29 cellular contexts compared by ENCODE assay signal in genomic region chr3:4376499-4376898, GRCh38.
DNase-seq lines count a peak whose midpoint lies in the region; ATAC-seq and TF ChIP-seq lines count a peak whose summit lies in the region.
"Had no signal": no experiment of that assay in that cellular context is flagged by ENCODE, and none has a peak within 500 bp of the region (broad histone marks: within the 10 kb centered on the region; RNA-seq: fewer than 3 reads in every experiment).

No MANE protein-coding gene starts in this region.

- no peak overlapping the region for H3K4me3 Mint-ChIP-seq in activated CD4-positive, alpha-beta T cell treated with anti-CD3 and anti-CD28 coated beads for 36 hours
- no peak overlapping the region for H3K4me3 Mint-ChIP-seq in stimulated activated effector memory CD8-positive, alpha-beta T cell treated with anti-CD3 and anti-CD28 coated beads, Interleukin-12 subunit alpha, Interleukin-12 subunit beta, amount 100 ng/mL, for 72 hours
- H3K4me3 Mint-ChIP-seq: activated CD8-positive, alpha-beta T cell treated with anti-CD3 and anti-CD28 coated beads, Interleukin-2, amount 10 ng/mL, durations not matched to agents 7 days and 5 days; activated naive CD8-positive, alpha-beta T cell; CD4-positive, alpha-beta T cell; GM23338; nephron progenitor cell had no signal

- no peaks in the 10 kb centered on the region for H3F3A ChIP-seq in PC-3 (ENCODE audit: low read length, unreplicated experiment)

- H3K27me3 ChIP-seq in PC-3 (ENCODE audit: low read length) (no peaks in the 10 kb centered on the region), esophagus muscularis mucosa (no peaks in the 10 kb centered on the region)
- H3K27me3 ChIP-seq: heart left ventricle had no signal

- no peaks in the 10 kb centered on the region for H4K20me1 ChIP-seq in PC-3 (ENCODE audit: low read length)

- H3K9me2 ChIP-seq in PC-3 (replicated peaks; ENCODE audit: low read length): no peaks in the 10 kb centered on the region

- no peak overlapping the region for H3K4me2 ChIP-seq in PC-3 (ENCODE audit: low read length)
- H3K4me2 ChIP-seq: GM23338 had no signal

- no peak overlapping the region for H2AFZ ChIP-seq in PC-3 (ENCODE audit: low read length)
- H2AFZ ChIP-seq: GM23338, parathyroid adenoma had no signal

- no peak overlapping the region for H3K27ac Mint-ChIP-seq in activated CD4-positive, alpha-beta T cell treated with anti-CD3 and anti-CD28 coated beads for 36 hours
- H3K27ac Mint-ChIP-seq in stimulated activated effector memory CD8-positive, alpha-beta T cell treated with anti-CD3 and anti-CD28 coated beads, Interleukin-12 subunit alpha, Interleukin-12 subunit beta, amount 100 ng/mL, for 72 hours: no peak overlapping the region
- H3K27ac Mint-ChIP-seq: activated CD8-positive, alpha-beta T cell treated with anti-CD3 and anti-CD28 coated beads, Interleukin-2, amount 10 ng/mL, durations not matched to agents 7 days and 5 days; activated naive CD8-positive, alpha-beta T cell; CD4-positive, alpha-beta T cell; GM23338 had no signal

- H3K36me3 ChIP-seq in PC-3 (ENCODE audit: low read depth, low read length): peaks cover 16% of the 10 kb centered on the region
- peaks cover 0 to 24% (median 12%) of the 10 kb centered on the region in 4 donors for H3K36me3 ChIP-seq in esophagus muscularis mucosa

- H3K36me3 Mint-ChIP-seq in activated CD4-positive, alpha-beta T cell treated with anti-CD3 and anti-CD28 coated beads for 36 hours (ENCODE audit: low read depth): peaks cover 59% of the 10 kb centered on the region
- H3K36me3 Mint-ChIP-seq in stimulated activated effector memory CD8-positive, alpha-beta T cell treated with anti-CD3 and anti-CD28 coated beads, Interleukin-12 subunit alpha, Interleukin-12 subunit beta, amount 100 ng/mL, for 72 hours: no peaks in the 10 kb centered on the region

- CTCF ChIA-PET in activated CD4-positive, alpha-beta T cell treated with anti-CD3 and anti-CD28 coated beads for 36 hours (lab: Charles Lee): interaction anchor here (0.6 to 0.7 kb wide), 2 partner anchors 257 to 1581 kb away, joined by 3 read pairs; no protein-coding TSS in a partner anchor
- CTCF ChIA-PET in PC-3 (lab: Charles Lee): interaction anchor here (0.7 kb wide), 1 partner anchor 24 kb away, joined by 3 read pairs; no protein-coding TSS in a partner anchor

- H3K4me1 ChIP-seq in PC-3 (ENCODE audit: insufficient read depth, low read length): no peaks in the 10 kb centered on the region
- H3K4me1 ChIP-seq in esophagus muscularis mucosa: no peaks in the 10 kb centered on the region
- H3K4me1 ChIP-seq: heart left ventricle, parathyroid adenoma had no signal

- POLR2A ChIA-PET in activated CD4-positive, alpha-beta T cell treated with anti-CD3 and anti-CD28 coated beads for 36 hours (lab: Charles Lee): no interaction called here
- POLR2A ChIA-PET in PC-3 (lab: Charles Lee; ENCODE audit: unreplicated experiment): no interaction called here

- DNase-seq in activated CD4-positive, alpha-beta T cell treated with anti-CD3 and anti-CD28 coated beads for 36 hours: no peak
- no peak for DNase-seq in activated CD4-positive, alpha-beta T cell treated with anti-CD3 and anti-CD28 coated beads, Interleukin-2, amount 50 U/mL, for 4 hours
- peak; percentile 12 for DNase-seq in PC-3
- peak; percentile 55 for DNase-seq in esophagus muscularis mucosa (ENCODE audit: extremely low spot score)
- DNase-seq in stimulated activated effector memory CD8-positive, alpha-beta T cell treated with anti-CD3 and anti-CD28 coated beads, Interleukin-12 subunit alpha, Interleukin-12 subunit beta, amount 100 ng/mL, for 72 hours (ENCODE audit: low spot score in 2 of 2): no peak
- DNase-seq in NCI-H524 treated with DMSO at 0.1 percent for 48 hours (lab: John Stamatoyannopoulos, UW): no peak
- DNase-seq: activated CD4-positive, alpha-beta T cell treated with anti-CD3 and anti-CD28 coated beads for 1 hour; activated CD8-positive, alpha-beta T cell treated with anti-CD3 and anti-CD28 coated beads, Interleukin-2, amount 10 ng/mL, durations not matched to agents 7 days and 5 days; activated effector memory CD4-positive, alpha-beta T cell treated with Interleukin-2 at 50 U/mL for 16 hours; AML-193; CD4-positive, alpha-beta T cell; dermis blood vessel endothelial cell; foreskin fibroblast; heart left ventricle; NCI-H1417 treated with DMSO at 0.1 percent for 48 hours; NCI-H2081; NCI-H345; NCI-H774; nephron progenitor cell; right cardiac atrium; stimulated activated CD4-positive, alpha-beta T cell treated with anti-CD3 and anti-CD28 coated beads, Interleukin-2, amount 100 ng/mL, for 48 hours had no signal

- no TSS peak for BruUV-seq in PC-3 (replicated peaks; lab: Mats Ljungman, UMichigan)

- 93% methylated on average over 2 of the region's 2 CpGs for WGBS in esophagus muscularis mucosa

- intact Hi-C loops in activated CD4-positive, alpha-beta T cell treated with anti-CD3 and anti-CD28 coated beads for 36 hours (cut with DNase I, micrococcal nuclease): no loop called here
- intact Hi-C loops in PC-3 (cut with micrococcal nuclease) (no loop called here), esophagus muscularis mucosa (cut with DNase I) (no loop called here)

- peak; percentile 44 for ATAC-seq in activated CD4-positive, alpha-beta T cell treated with anti-CD3 and anti-CD28 coated beads for 36 hours
- peak; percentile 37; the same call in 1 of the 2 replicates for ATAC-seq in PC-3
- ATAC-seq in stimulated activated effector memory CD8-positive, alpha-beta T cell treated with anti-CD3 and anti-CD28 coated beads, Interleukin-12 subunit alpha, Interleukin-12 subunit beta, amount 100 ng/mL, for 72 hours: peak; percentile 37
- ATAC-seq in HG03565 (IDR thresholded peaks at IDR 0.05; ENCODE audit: unreplicated experiment): no peak
- ATAC-seq in HG03095 (IDR thresholded peaks at IDR 0.05; ENCODE audit: unreplicated experiment): no peak
- ATAC-seq: activated CD8-positive, alpha-beta T cell treated with anti-CD3 and anti-CD28 coated beads, Interleukin-2, amount 10 ng/mL, durations not matched to agents 7 days and 5 days; GM12878; GM23338; heart left ventricle; K562; right cardiac atrium had no signal

- H3K9me3 Mint-ChIP-seq in activated CD4-positive, alpha-beta T cell treated with anti-CD3 and anti-CD28 coated beads for 36 hours (ENCODE audit: low read depth): peaks cover 11% of the 10 kb centered on the region
- H3K9me3 Mint-ChIP-seq in stimulated activated effector memory CD8-positive, alpha-beta T cell treated with anti-CD3 and anti-CD28 coated beads, Interleukin-12 subunit alpha, Interleukin-12 subunit beta, amount 100 ng/mL, for 72 hours: peaks cover 4% of the 10 kb centered on the region

- no peak overlapping the region for H3K27ac ChIP-seq in PC-3 (ENCODE audit: low read length)
- H3K27ac ChIP-seq in esophagus muscularis mucosa (replicated peaks in 1 of 4): no peak overlapping the region
- H3K27ac ChIP-seq: 22Rv1, heart left ventricle, parathyroid adenoma had no signal

- H3K27me3 Mint-ChIP-seq in activated CD4-positive, alpha-beta T cell treated with anti-CD3 and anti-CD28 coated beads for 36 hours: no peaks in the 10 kb centered on the region
- H3K27me3 Mint-ChIP-seq: activated naive CD8-positive, alpha-beta T cell; CD4-positive, alpha-beta T cell had no signal

- H3K9me3 ChIP-seq in PC-3 (ENCODE audit: low read length) (peaks cover 15% of the 10 kb centered on the region; the same call in 1 of the 2 replicates), esophagus muscularis mucosa (peaks cover 0 to 11% (median 9%) of the 10 kb centered on the region in 4 donors)

- TF ChIP-seq CTCF in PC-3 (conservative IDR thresholded peaks at IDR 0.05; ENCODE audit: low read depth, low read length) (no peak), esophagus muscularis mucosa (IDR thresholded peaks at IDR 0.05) (no peak)

- no peak overlapping the region for H3K9ac ChIP-seq in PC-3 (ENCODE audit: low read length)
- H3K9ac ChIP-seq: parathyroid adenoma had no signal

- TF ChIP-seq EP300 in esophagus muscularis mucosa (IDR thresholded peaks at IDR 0.05): no peak

- no peak for TF ChIP-seq POLR2A in esophagus muscularis mucosa (IDR thresholded peaks at IDR 0.05; ENCODE audit: low read depth)

- H3K4me1 Mint-ChIP-seq in activated CD4-positive, alpha-beta T cell treated with anti-CD3 and anti-CD28 coated beads for 36 hours: no peaks in the 10 kb centered on the region
- H3K4me1 Mint-ChIP-seq in stimulated activated effector memory CD8-positive, alpha-beta T cell treated with anti-CD3 and anti-CD28 coated beads, Interleukin-12 subunit alpha, Interleukin-12 subunit beta, amount 100 ng/mL, for 72 hours: no peaks in the 10 kb centered on the region
- H3K4me1 Mint-ChIP-seq: nephron progenitor cell had no signal

- H3K4me3 ChIP-seq in PC-3 (ENCODE audit: low read length) (no peak overlapping the region), esophagus muscularis mucosa (no peak overlapping the region)
- H3K4me3 ChIP-seq: GM12878, GM23338, heart left ventricle, K562 had no signal

- H3K79me2 ChIP-seq in PC-3 (ENCODE audit: low read length): no peaks in the 10 kb centered on the region

Comparison
In these comparisons a context has a peak if more than half of its experiments do, and no peak if none do; other contexts are left out.
1. ATAC-seq: peak in activated CD4-positive, alpha-beta T cell treated with anti-CD3 and anti-CD28 coated beads for 36 hours (single experiment), PC-3 (single experiment) and stimulated activated effector memory CD8-positive, alpha-beta T cell treated with anti-CD3 and anti-CD28 coated beads, Interleukin-12 subunit alpha, Interleukin-12 subunit beta, amount 100 ng/mL, for 72 hours (single experiment); none in HG03565 (single experiment) and HG03095 (single experiment).
2. DNase-seq: peak in PC-3 (single experiment) and esophagus muscularis mucosa (single experiment); none in activated CD4-positive, alpha-beta T cell treated with anti-CD3 and anti-CD28 coated beads for 36 hours (single experiment), activated CD4-positive, alpha-beta T cell treated with anti-CD3 and anti-CD28 coated beads, Interleukin-2, amount 50 U/mL, for 4 hours (0 of 2), stimulated activated effector memory CD8-positive, alpha-beta T cell treated with anti-CD3 and anti-CD28 coated beads, Interleukin-12 subunit alpha, Interleukin-12 subunit beta, amount 100 ng/mL, for 72 hours (0 of 2) and NCI-H524 treated with DMSO at 0.1 percent for 48 hours (single experiment).